25 cellular contexts compared by ENCODE assay signal in genomic region chr11:131824766-131825165, GRCh38.
DNase-seq lines count a peak whose midpoint lies in the region; ATAC-seq and TF ChIP-seq lines count a peak whose summit lies in the region.
"Had no signal": no experiment of that assay in that cellular context is flagged by ENCODE, and none has a peak within 500 bp of the region (broad histone marks: within the 10 kb centered on the region; RNA-seq: fewer than 3 reads in every experiment).

No MANE protein-coding gene starts in this region.

- intact Hi-C loops in Right ventricle myocardium inferior (cut with DNase I) = no loop called here
- intact Hi-C loops in left lung (cut with DNase I) = no loop called here

- H3K27me3 ChIP-seq in right atrium auricular region (no peaks in the 10 kb centered on the region), brain microvascular endothelial cell (replicated peaks) (peaks cover 2% of the 10 kb centered on the region), left lung (no peaks in the 10 kb centered on the region)
- no peaks in the 10 kb centered on the region for H3K27me3 ChIP-seq in effector memory CD4-positive, alpha-beta T cell (replicated peaks; ENCODE audit: control insufficient read depth, insufficient read depth, low read length, poor library complexity, severe bottlenecking)
- H3K27me3 ChIP-seq: suprapubic skin had no signal

- H3K9me3 ChIP-seq in right atrium auricular region = no peaks in the 10 kb centered on the region
- no peaks in the 10 kb centered on the region for H3K9me3 ChIP-seq in left lung
- no peaks in the 10 kb centered on the region for H3K9me3 ChIP-seq in effector memory CD4-positive, alpha-beta T cell (ENCODE audit: control insufficient read depth, low read length)
- H3K9me3 ChIP-seq: suprapubic skin had no signal

- in situ Hi-C loops in brain microvascular endothelial cell (cut with HindIII; ENCODE audit: low pct_ligation_motif_present, low sequenced_read_pairs) = no loop called here

- no peak for DNase-seq in Right ventricle myocardium inferior (ENCODE audit: missing footprints)
- DNase-seq in right atrium auricular region (ENCODE audit: low spot score) = no peak
- DNase-seq in brain microvascular endothelial cell = peak; percentile 15
- DNase-seq in left lung = no peak
- DNase-seq in activated gamma-delta T cell treated with Interleukin-2 at 50 U/mL for 16 hours = no peak
- no peak for DNase-seq in effector memory CD4-positive, alpha-beta T cell
- DNase-seq: 8988T; activated CD4-positive, alpha-beta memory T cell treated with anti-CD3 and anti-CD28 coated beads, Interleukin-2, amount 10 ng/mL, durations not matched to agents 7 days and 5 days; activated T-cell treated with anti-CD3 and anti-CD28 coated beads, Interleukin-2, amount 50 U/mL, for 72 hours; dermis blood vessel endothelial cell; GDM1; heart left ventricle; immature natural killer cell; natural killer cell; NCI-H1048; NCI-H2081; NCI-H524 treated with DMSO at 0.1 percent for 48 hours; OCI-M1; small intestine; T-helper 17 cell had no signal

- H3K27ac ChIP-seq in right atrium auricular region = no peak overlapping the region
- H3K27ac ChIP-seq in brain microvascular endothelial cell = no peak overlapping the region
- H3K27ac ChIP-seq in left lung = no peak overlapping the region
- H3K27ac ChIP-seq in effector memory CD4-positive, alpha-beta T cell (ENCODE audit: insufficient read depth, low read length, poor library complexity, severe bottlenecking) = no peak overlapping the region
- H3K27ac ChIP-seq: C4-2B, heart left ventricle, suprapubic skin had no signal

- ATAC-seq in Right ventricle myocardium inferior = peak; percentile 72
- peak; percentile 70 for ATAC-seq in left lung
- ATAC-seq in GM21717 (IDR thresholded peaks at IDR 0.05; ENCODE audit: unreplicated experiment) = no peak
- no peak for ATAC-seq in GM21360 (IDR thresholded peaks at IDR 0.05; ENCODE audit: unreplicated experiment)
- ATAC-seq: activated T-cell treated with anti-CD3 and anti-CD28 coated beads, Interleukin-2, amount 50 U/mL, for 72 hours; GM12878; natural killer cell; T-helper 17 cell had no signal

- H3K4me1 ChIP-seq in right atrium auricular region = no peaks in the 10 kb centered on the region
- no peaks in the 10 kb centered on the region for H3K4me1 ChIP-seq in left lung
- H3K4me1 ChIP-seq in effector memory CD4-positive, alpha-beta T cell (ENCODE audit: control insufficient read depth, insufficient read depth, low read length, poor library complexity, severe bottlenecking) = no peaks in the 10 kb centered on the region
- H3K4me1 ChIP-seq: heart left ventricle, suprapubic skin had no signal

- H3K36me3 ChIP-seq in right atrium auricular region (no peaks in the 10 kb centered on the region), brain microvascular endothelial cell (replicated peaks) (no peaks in the 10 kb centered on the region), left lung (no peaks in the 10 kb centered on the region)
- H3K36me3 ChIP-seq in effector memory CD4-positive, alpha-beta T cell (ENCODE audit: control insufficient read depth, insufficient read depth, low read length) = no peaks in the 10 kb centered on the region
- H3K36me3 ChIP-seq: heart left ventricle, suprapubic skin had no signal

- H3K4me3 ChIP-seq in right atrium auricular region = no peak overlapping the region
- no peak overlapping the region for H3K4me3 ChIP-seq in brain microvascular endothelial cell (ENCODE audit: low read depth, low read length)
- H3K4me3 ChIP-seq in left lung = no peak overlapping the region
- no peak overlapping the region for H3K4me3 ChIP-seq in effector memory CD4-positive, alpha-beta T cell (ENCODE audit: insufficient read depth, low read depth, low read length, poor library complexity, severe bottlenecking)
- H3K4me3 ChIP-seq: GM12878, heart left ventricle, suprapubic skin had no signal

- TF ChIP-seq CTCF in right atrium auricular region (IDR thresholded peaks at IDR 0.05) (no peak), brain microvascular endothelial cell (IDR thresholded peaks at IDR 0.05; ENCODE audit: low read depth, low read length, missing control alignments) (no peak), left lung (IDR thresholded peaks at IDR 0.05) (no peak)

Comparison
In these comparisons a context has a peak if more than half of its experiments do, and no peak if none do; other contexts are left out.
1. ATAC-seq: peak in Right ventricle myocardium inferior (single experiment) and left lung (single experiment); none in GM21717 (single experiment) and GM21360 (single experiment).